In the genomic region with DNA sequence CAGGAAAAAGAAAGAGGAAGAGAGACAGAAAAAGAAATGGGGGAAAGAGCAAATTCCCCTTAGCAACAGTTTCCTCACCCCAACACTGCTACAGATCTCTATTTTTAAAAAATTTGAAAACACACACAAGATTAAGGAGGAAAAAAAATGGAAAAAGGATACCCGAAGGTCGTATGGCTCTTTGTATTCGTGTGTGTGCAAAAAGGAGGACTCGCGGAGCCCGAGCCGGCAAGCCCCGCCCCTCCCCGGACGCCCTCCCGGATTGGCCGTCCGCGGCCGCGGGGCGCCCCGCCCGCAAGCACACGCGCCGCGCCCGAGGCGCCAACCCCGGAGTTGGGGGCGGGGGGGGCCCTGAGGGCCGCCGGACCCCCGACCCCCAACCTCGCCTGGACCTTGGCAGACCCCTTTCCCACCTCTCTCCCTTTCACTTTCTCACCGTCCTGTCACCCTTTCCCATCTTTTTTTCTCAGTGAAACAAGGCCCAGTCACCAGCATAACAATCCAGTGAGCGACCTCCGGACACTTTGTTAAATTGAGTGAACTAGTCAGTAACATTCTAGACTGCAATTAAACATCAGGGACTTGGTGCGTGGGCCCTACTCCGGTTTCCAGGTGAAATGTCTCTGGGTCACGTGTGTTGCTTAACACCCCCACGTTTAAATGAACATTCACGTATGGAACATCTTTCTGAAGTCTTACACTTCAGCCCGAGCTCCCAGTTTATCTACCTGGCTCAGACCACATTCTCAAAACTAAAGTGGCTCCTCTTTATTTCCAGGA, we compare ENCODE assay signal across 1 cellular context.
TF ChIP-seq lines count a peak whose summit lies in the region.

A gene with protein sequence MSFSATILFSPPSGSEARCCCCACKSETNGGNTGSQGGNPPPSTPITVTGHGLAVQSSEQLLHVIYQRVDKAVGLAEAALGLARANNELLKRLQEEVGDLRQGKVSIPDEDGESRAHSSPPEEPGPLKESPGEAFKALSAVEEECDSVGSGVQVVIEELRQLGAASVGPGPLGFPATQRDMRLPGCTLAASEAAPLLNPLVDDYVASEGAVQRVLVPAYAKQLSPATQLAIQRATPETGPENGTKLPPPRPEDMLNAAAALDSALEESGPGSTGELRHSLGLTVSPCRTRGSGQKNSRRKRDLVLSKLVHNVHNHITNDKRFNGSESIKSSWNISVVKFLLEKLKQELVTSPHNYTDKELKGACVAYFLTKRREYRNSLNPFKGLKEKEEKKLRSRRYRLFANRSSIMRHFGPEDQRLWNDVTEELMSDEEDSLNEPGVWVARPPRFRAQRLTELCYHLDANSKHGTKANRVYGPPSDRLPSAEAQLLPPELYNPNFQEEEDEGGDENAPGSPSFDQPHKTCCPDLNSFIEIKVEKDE (minus strand): TSS at position 205 of the 780 bp plus-strand sequence. CDS start 11,120 bp downstream, outside the sequence.

TF ChIP-seq in HepG2, 621 proteins besides CTCF, POLR2A, EP300 and RAD21 (continued from another document and continues in another):
- TF ChIP-seq, protein P1, sequence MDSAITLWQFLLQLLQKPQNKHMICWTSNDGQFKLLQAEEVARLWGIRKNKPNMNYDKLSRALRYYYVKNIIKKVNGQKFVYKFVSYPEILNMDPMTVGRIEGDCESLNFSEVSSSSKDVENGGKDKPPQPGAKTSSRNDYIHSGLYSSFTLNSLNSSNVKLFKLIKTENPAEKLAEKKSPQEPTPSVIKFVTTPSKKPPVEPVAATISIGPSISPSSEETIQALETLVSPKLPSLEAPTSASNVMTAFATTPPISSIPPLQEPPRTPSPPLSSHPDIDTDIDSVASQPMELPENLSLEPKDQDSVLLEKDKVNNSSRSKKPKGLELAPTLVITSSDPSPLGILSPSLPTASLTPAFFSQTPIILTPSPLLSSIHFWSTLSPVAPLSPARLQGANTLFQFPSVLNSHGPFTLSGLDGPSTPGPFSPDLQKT (CRISPR knock-in tag; IDR thresholded peaks at IDR 0.05; ENCODE audit: borderline replicate concordance): no peak
- TF ChIP-seq, protein P2, sequence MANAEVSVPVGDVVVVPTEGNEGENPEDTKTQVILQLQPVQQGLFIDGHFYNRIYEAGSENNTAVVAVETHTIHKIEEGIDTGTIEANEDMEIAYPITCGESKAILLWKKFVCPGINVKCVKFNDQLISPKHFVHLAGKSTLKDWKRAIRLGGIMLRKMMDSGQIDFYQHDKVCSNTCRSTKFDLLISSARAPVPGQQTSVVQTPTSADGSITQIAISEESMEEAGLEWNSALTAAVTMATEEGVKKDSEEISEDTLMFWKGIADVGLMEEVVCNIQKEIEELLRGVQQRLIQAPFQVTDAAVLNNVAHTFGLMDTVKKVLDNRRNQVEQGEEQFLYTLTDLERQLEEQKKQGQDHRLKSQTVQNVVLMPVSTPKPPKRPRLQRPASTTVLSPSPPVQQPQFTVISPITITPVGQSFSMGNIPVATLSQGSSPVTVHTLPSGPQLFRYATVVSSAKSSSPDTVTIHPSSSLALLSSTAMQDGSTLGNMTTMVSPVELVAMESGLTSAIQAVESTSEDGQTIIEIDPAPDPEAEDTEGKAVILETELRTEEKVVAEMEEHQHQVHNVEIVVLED (CRISPR knock-in tag; IDR thresholded peaks at IDR 0.05; ENCODE audit: borderline replicate concordance): peak; percentile 43; the same call in 1 of the 2 replicates
- TF ChIP-seq SRY (CRISPR knock-in tag; IDR thresholded peaks at IDR 0.05) (peak; percentile 40; the same call in 1 of the 2 replicates), DNMT3B (CRISPR knock-in tag; conservative IDR thresholded peaks at IDR 0.05) (0 out of 2 replicates have a peak, but pooled peaks have one; percentile 13), RFX5 (IDR thresholded peaks at IDR 0.05; ENCODE audit: low read depth, low read length) (no peak), ZNF292 (CRISPR knock-in tag; IDR thresholded peaks at IDR 0.05; ENCODE audit: borderline replicate concordance, low read depth) (no peak), ZNF768 (CRISPR knock-in tag; IDR thresholded peaks at IDR 0.05) (peak; percentile 63), ZNF670 (CRISPR knock-in tag; IDR thresholded peaks at IDR 0.05; ENCODE audit: borderline replicate concordance) (0 out of 2 replicates have a peak, but pooled peaks have one; percentile 18), SOX5 (CRISPR knock-in tag; IDR thresholded peaks at IDR 0.05; ENCODE audit: borderline replicate concordance) (peak; percentile 12; the same call in 1 of the 2 replicates), ZNF225 (CRISPR knock-in tag; IDR thresholded peaks at IDR 0.05) (no peak), ZFX (CRISPR knock-in tag; IDR thresholded peaks at IDR 0.05; ENCODE audit: low read depth) (peak; percentile 81), ZBTB8A (CRISPR knock-in tag; IDR thresholded peaks at IDR 0.05; ENCODE audit: borderline replicate concordance, low read depth) (0 out of 2 replicates have a peak, but pooled peaks have one; percentile 14), ZNF205 (CRISPR knock-in tag; IDR thresholded peaks at IDR 0.05) (0 out of 2 replicates have a peak, but pooled peaks have one; percentile 61), HCFC1 (IDR thresholded peaks at IDR 0.05; ENCODE audit: low read depth, low read length) (peak; percentile 31; the same call in 1 of the 2 replicates), ZNF766 (CRISPR knock-in tag; IDR thresholded peaks at IDR 0.05; ENCODE audit: borderline replicate concordance) (peak; percentile 82; the same call in 1 of the 2 replicates), MED1 (CRISPR knock-in tag; IDR thresholded peaks at IDR 0.05) (peak; percentile 47; the same call in 1 of the 2 replicates), MIER3 (CRISPR knock-in tag; IDR thresholded peaks at IDR 0.05; ENCODE audit: borderline replicate concordance) (no peak), ZFP36 (IDR thresholded peaks at IDR 0.05; ENCODE audit: borderline replicate concordance, low read depth, low read length, partially characterized antibody) (no peak), NR2C2 (CRISPR knock-in tag; IDR thresholded peaks at IDR 0.05; ENCODE audit: borderline replicate concordance) (peak; percentile 47; the same call in 1 of the 2 replicates), ZBTB7A (CRISPR knock-in tag; IDR thresholded peaks at IDR 0.05) (peak; percentile 92), ZSCAN12 (CRISPR knock-in tag; IDR thresholded peaks at IDR 0.05) (0 out of 2 replicates have a peak, but pooled peaks have one; percentile 72), RNF2 (conservative IDR thresholded peaks at IDR 0.05; ENCODE audit: low read depth) (peak; percentile 89)
- TF ChIP-seq, protein P3, sequence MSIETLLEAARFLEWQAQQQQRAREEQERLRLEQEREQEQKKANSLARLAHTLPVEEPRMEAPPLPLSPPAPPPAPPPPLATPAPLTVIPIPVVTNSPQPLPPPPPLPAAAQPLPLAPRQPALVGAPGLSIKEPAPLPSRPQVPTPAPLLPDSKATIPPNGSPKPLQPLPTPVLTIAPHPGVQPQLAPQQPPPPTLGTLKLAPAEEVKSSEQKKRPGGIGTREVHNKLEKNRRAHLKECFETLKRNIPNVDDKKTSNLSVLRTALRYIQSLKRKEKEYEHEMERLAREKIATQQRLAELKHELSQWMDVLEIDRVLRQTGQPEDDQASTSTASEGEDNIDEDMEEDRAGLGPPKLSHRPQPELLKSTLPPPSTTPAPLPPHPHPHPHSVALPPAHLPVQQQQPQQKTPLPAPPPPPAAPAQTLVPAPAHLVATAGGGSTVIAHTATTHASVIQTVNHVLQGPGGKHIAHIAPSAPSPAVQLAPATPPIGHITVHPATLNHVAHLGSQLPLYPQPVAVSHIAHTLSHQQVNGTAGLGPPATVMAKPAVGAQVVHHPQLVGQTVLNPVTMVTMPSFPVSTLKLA (IDR thresholded peaks at IDR 0.05): peak; percentile 53
- TF ChIP-seq, protein P4, sequence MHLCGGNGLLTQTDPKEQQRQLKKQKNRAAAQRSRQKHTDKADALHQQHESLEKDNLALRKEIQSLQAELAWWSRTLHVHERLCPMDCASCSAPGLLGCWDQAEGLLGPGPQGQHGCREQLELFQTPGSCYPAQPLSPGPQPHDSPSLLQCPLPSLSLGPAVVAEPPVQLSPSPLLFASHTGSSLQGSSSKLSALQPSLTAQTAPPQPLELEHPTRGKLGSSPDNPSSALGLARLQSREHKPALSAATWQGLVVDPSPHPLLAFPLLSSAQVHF (CRISPR knock-in tag; IDR thresholded peaks at IDR 0.05): no peak
- TF ChIP-seq, protein P5, sequence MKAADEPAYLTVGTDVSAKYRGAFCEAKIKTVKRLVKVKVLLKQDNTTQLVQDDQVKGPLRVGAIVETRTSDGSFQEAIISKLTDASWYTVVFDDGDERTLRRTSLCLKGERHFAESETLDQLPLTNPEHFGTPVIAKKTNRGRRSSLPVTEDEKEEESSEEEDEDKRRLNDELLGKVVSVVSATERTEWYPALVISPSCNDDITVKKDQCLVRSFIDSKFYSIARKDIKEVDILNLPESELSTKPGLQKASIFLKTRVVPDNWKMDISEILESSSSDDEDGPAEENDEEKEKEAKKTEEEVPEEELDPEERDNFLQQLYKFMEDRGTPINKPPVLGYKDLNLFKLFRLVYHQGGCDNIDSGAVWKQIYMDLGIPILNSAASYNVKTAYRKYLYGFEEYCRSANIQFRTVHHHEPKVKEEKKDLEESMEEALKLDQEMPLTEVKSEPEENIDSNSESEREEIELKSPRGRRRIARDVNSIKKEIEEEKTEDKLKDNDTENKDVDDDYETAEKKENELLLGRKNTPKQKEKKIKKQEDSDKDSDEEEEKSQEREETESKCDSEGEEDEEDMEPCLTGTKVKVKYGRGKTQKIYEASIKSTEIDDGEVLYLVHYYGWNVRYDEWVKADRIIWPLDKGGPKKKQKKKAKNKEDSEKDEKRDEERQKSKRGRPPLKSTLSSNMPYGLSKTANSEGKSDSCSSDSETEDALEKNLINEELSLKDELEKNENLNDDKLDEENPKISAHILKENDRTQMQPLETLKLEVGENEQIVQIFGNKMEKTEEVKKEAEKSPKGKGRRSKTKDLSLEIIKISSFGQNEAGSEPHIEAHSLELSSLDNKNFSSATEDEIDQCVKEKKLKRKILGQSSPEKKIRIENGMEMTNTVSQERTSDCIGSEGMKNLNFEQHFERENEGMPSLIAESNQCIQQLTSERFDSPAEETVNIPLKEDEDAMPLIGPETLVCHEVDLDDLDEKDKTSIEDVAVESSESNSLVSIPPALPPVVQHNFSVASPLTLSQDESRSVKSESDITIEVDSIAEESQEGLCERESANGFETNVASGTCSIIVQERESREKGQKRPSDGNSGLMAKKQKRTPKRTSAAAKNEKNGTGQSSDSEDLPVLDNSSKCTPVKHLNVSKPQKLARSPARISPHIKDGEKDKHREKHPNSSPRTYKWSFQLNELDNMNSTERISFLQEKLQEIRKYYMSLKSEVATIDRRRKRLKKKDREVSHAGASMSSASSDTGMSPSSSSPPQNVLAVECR (CRISPR knock-in tag; IDR thresholded peaks at IDR 0.05; ENCODE audit: borderline replicate concordance): peak; percentile 71; the same call in 1 of the 2 replicates
- TF ChIP-seq, protein P6, sequence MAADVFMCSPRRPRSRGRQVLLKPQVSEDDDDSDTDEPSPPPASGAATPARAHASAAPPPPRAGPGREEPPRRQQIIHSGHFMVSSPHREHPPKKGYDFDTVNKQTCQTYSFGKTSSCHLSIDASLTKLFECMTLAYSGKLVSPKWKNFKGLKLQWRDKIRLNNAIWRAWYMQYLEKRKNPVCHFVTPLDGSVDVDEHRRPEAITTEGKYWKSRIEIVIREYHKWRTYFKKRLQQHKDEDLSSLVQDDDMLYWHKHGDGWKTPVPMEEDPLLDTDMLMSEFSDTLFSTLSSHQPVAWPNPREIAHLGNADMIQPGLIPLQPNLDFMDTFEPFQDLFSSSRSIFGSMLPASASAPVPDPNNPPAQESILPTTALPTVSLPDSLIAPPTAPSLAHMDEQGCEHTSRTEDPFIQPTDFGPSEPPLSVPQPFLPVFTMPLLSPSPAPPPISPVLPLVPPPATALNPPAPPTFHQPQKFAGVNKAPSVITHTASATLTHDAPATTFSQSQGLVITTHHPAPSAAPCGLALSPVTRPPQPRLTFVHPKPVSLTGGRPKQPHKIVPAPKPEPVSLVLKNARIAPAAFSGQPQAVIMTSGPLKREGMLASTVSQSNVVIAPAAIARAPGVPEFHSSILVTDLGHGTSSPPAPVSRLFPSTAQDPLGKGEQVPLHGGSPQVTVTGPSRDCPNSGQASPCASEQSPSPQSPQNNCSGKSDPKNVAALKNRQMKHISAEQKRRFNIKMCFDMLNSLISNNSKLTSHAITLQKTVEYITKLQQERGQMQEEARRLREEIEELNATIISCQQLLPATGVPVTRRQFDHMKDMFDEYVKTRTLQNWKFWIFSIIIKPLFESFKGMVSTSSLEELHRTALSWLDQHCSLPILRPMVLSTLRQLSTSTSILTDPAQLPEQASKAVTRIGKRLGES (CRISPR knock-in tag; IDR thresholded peaks at IDR 0.05; ENCODE audit: borderline replicate concordance): 0 out of 2 replicates have a peak, but pooled peaks have one; percentile 12
- TF ChIP-seq, protein P7, sequence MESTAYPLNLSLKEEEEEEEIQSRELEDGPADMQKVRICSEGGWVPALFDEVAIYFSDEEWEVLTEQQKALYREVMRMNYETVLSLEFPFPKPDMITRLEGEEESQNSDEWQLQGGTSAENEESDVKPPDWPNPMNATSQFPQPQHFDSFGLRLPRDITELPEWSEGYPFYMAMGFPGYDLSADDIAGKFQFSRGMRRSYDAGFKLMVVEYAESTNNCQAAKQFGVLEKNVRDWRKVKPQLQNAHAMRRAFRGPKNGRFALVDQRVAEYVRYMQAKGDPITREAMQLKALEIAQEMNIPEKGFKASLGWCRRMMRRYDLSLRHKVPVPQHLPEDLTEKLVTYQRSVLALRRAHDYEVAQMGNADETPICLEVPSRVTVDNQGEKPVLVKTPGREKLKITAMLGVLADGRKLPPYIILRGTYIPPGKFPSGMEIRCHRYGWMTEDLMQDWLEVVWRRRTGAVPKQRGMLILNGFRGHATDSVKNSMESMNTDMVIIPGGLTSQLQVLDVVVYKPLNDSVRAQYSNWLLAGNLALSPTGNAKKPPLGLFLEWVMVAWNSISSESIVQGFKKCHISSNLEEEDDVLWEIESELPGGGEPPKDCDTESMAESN (CRISPR knock-in tag; conservative IDR thresholded peaks at IDR 0.05): peak; percentile 49; the same call in 1 of the 2 replicates
- TF ChIP-seq, protein P8, sequence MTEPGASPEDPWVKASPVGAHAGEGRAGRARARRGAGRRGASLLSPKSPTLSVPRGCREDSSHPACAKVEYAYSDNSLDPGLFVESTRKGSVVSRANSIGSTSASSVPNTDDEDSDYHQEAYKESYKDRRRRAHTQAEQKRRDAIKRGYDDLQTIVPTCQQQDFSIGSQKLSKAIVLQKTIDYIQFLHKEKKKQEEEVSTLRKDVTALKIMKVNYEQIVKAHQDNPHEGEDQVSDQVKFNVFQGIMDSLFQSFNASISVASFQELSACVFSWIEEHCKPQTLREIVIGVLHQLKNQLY (CRISPR knock-in tag; IDR thresholded peaks at IDR 0.05): 0 out of 2 replicates have a peak, but pooled peaks have one; percentile 21
- TF ChIP-seq, protein P9, sequence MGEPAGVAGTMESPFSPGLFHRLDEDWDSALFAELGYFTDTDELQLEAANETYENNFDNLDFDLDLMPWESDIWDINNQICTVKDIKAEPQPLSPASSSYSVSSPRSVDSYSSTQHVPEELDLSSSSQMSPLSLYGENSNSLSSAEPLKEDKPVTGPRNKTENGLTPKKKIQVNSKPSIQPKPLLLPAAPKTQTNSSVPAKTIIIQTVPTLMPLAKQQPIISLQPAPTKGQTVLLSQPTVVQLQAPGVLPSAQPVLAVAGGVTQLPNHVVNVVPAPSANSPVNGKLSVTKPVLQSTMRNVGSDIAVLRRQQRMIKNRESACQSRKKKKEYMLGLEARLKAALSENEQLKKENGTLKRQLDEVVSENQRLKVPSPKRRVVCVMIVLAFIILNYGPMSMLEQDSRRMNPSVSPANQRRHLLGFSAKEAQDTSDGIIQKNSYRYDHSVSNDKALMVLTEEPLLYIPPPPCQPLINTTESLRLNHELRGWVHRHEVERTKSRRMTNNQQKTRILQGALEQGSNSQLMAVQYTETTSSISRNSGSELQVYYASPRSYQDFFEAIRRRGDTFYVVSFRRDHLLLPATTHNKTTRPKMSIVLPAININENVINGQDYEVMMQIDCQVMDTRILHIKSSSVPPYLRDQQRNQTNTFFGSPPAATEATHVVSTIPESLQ (CRISPR knock-in tag; conservative IDR thresholded peaks at IDR 0.05): peak; percentile 11; the same call in 1 of the 2 replicates
- TF ChIP-seq, protein P10, sequence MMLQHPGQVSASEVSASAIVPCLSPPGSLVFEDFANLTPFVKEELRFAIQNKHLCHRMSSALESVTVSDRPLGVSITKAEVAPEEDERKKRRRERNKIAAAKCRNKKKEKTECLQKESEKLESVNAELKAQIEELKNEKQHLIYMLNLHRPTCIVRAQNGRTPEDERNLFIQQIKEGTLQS (CRISPR knock-in tag; IDR thresholded peaks at IDR 0.05): no peak
